Comparison of ENCODE assay signal across 8 cellular contexts in genomic region chr12:62604373-62604772, GRCh38.
A peak's percentile ranks its signal among the peaks of the same experiment; 100 is the strongest.
DNase-seq lines count a peak whose midpoint lies in the region; ATAC-seq and TF ChIP-seq lines count a peak whose summit lies in the region.

No MANE protein-coding gene starts in this region.

- H3K36me3 Mint-ChIP-seq in T-cell, result no peaks in the 10 kb centered on the region

- peak overlapping the region; percentile 99 for H3K9ac ChIP-seq in skeletal muscle satellite cell (ENCODE audit: low read depth, low read length)

- POLR2A ChIA-PET in T-cell (lab: Charles Lee), result interaction anchor here in 1 of 2 donors (0.6 to 2.0 kb wide), 6 partner anchors 12 to 345 kb away, joined by 3 to 13 read pairs (median 6); partner anchors contain the start of gene MON2

- H3K9me3 Mint-ChIP-seq in T-cell, result no peaks in the 10 kb centered on the region

- H3K4me2 ChIP-seq in skeletal muscle satellite cell (ENCODE audit: low read length), result peak overlapping the region; percentile 78

- H3K4me1 ChIP-seq in skeletal muscle satellite cell (ENCODE audit: control insufficient read depth, insufficient read depth, low read length), result peaks cover 18% of the 10 kb centered on the region

- peak overlapping the region; percentile 83 to 86 for H3K27ac Mint-ChIP-seq in T-cell

- DNase-seq in H7, result no peak
- DNase-seq in T-cell, result no peak
- DNase-seq in foreskin fibroblast, result no peak
- no peak for DNase-seq in NCI-H1930 (lab: John Stamatoyannopoulos, UW)
- no peak for DNase-seq in KG1 (lab: John Stamatoyannopoulos, UW)

- H3K9me3 ChIP-seq in skeletal muscle satellite cell (replicated peaks; ENCODE audit: low read length), result no peaks in the 10 kb centered on the region

- H3K4me3 ChIP-seq in H7 (ENCODE audit: insufficient read depth, low read depth, low read length) (peak overlapping the region; percentile 84), foreskin fibroblast (ENCODE audit: low read depth in 1 of 2, low read length in 2 of 2) (peak overlapping the region; percentile 83 to 93), skeletal muscle satellite cell (ENCODE audit: low read length) (peak overlapping the region; percentile 94)

- peaks cover 37 to 40% (median 38%) of the 10 kb centered on the region in 3 donors for H3K4me1 Mint-ChIP-seq in T-cell

- peak overlapping the region; percentile 80 to 97 (median 90) for H3K4me3 Mint-ChIP-seq in T-cell

- H3K27me3 ChIP-seq in H7 (ENCODE audit: control insufficient read depth, insufficient read depth, low read length) (no peaks in the 10 kb centered on the region), skeletal muscle satellite cell (ENCODE audit: control insufficient read depth, insufficient read depth, low read length) (no peaks in the 10 kb centered on the region)

- CTCF ChIA-PET in T-cell (lab: Charles Lee), result interaction anchor here (0.6 to 1.9 kb wide), 2 partner anchors 137 to 220 kb away, joined by 4 to 6 read pairs; partner anchors contain the start of gene MON2 (in 1 of the 2)

- TF ChIP-seq CTCF in foreskin fibroblast (IDR thresholded peaks at IDR 0.05; ENCODE audit: low read depth, low read length), result no peak

- no peaks in the 10 kb centered on the region for H3K27me3 Mint-ChIP-seq in T-cell

- ATAC-seq in T-cell (replicated peaks in 1 of 4), result no peak
- ATAC-seq in GM19035 (IDR thresholded peaks at IDR 0.05; ENCODE audit: unreplicated experiment), result no peak
- no peak for ATAC-seq in HG02571 (IDR thresholded peaks at IDR 0.05; ENCODE audit: unreplicated experiment)

- no peaks in the 10 kb centered on the region for H3K36me3 ChIP-seq in H7 (replicated peaks; ENCODE audit: control insufficient read depth, insufficient read depth, low read length)
- H3K36me3 ChIP-seq in skeletal muscle satellite cell (ENCODE audit: insufficient read depth, low read length), result no peaks in the 10 kb centered on the region
